ENCODE assay signal across 21 cellular contexts in genomic region chr12:39736406-39736805, GRCh38.
DNase-seq lines count a peak whose midpoint lies in the region; ATAC-seq and TF ChIP-seq lines count a peak whose summit lies in the region.
"Had no signal": no experiment of that assay in that cellular context is flagged by ENCODE, and none has a peak within 500 bp of the region (broad histone marks: within the 10 kb centered on the region; RNA-seq: fewer than 3 reads in every experiment).

No MANE protein-coding gene starts in this region.

- no peak overlapping the region for H2AFZ ChIP-seq in osteoblast (ENCODE audit: low read length)

- H3K9me3 Mint-ChIP-seq in WTC11: peaks cover 43% of the 10 kb centered on the region

- no peaks in the 10 kb centered on the region for H3K27me3 ChIP-seq in osteoblast (ENCODE audit: insufficient read depth, low read length)
- H3K27me3 ChIP-seq: BLaER1 had no signal

- POLR2A ChIA-PET in WTC11 (lab: Charles Lee): no interaction called here

- H3K9me3 ChIP-seq in mucosa of descending colon (peaks cover 21% of the 10 kb centered on the region), osteoblast (ENCODE audit: low read depth, low read length) (peaks cover 8% of the 10 kb centered on the region)

- no peaks in the 10 kb centered on the region for H3K4me1 Mint-ChIP-seq in WTC11
- H3K4me1 Mint-ChIP-seq: CD14-positive monocyte; CD4-positive, alpha-beta memory T cell had no signal

- H3K36me3 ChIP-seq in mucosa of descending colon (ENCODE audit: low read depth) (no peaks in the 10 kb centered on the region), osteoblast (ENCODE audit: insufficient read depth, low read length) (no peaks in the 10 kb centered on the region)
- H3K36me3 ChIP-seq: BLaER1 had no signal

- TF ChIP-seq CTCF in mucosa of descending colon (IDR thresholded peaks at IDR 0.05) (no peak), WTC11 (IDR thresholded peaks at IDR 0.05) (no peak), osteoblast (IDR thresholded peaks at IDR 0.05; ENCODE audit: extremely low read depth, low read depth, low read length) (no peak)

- no peak overlapping the region for H3K4me3 Mint-ChIP-seq in WTC11
- H3K4me3 Mint-ChIP-seq: CD14-positive monocyte; CD4-positive, alpha-beta memory T cell; HFFc6 had no signal

- no peaks in the 10 kb centered on the region for H4K20me1 ChIP-seq in osteoblast (ENCODE audit: insufficient read depth, low read length)
- H4K20me1 ChIP-seq: BLaER1 had no signal

- H3K27ac Mint-ChIP-seq in WTC11: no peak overlapping the region
- H3K27ac Mint-ChIP-seq: CD14-positive monocyte; CD4-positive, alpha-beta memory T cell; HFFc6 had no signal

- H3K4me3 ChIP-seq in mucosa of descending colon (no peak overlapping the region), osteoblast (ENCODE audit: insufficient read depth, low read length) (no peak overlapping the region)
- H3K4me3 ChIP-seq: BLaER1, GM12878 had no signal

- peak; percentile 6 for DNase-seq in NCI-H2171 treated with DMSO at 0.1 percent for 48 hours (lab: John Stamatoyannopoulos, UW)
- no peak for DNase-seq in NCI-H2171 (lab: John Stamatoyannopoulos, UW)
- DNase-seq in NCI-H69 (lab: John Stamatoyannopoulos, UW): peak; percentile 53
- DNase-seq in mucosa of descending colon: peak in 1 of 3 donors; percentile 50
- no peak for DNase-seq in SKM-1 (lab: John Stamatoyannopoulos, UW; ENCODE audit: unreplicated experiment)
- DNase-seq in WTC11 (ENCODE audit: low spot score): no peak
- DNase-seq in osteoblast (ENCODE audit: insufficient read length, low spot score, missing footprints): no peak
- DNase-seq: 8988T; CD4-positive, alpha-beta memory T cell; DMS 273 treated with DMSO at 0.1 percent for 48 hours; DMS53; DND-41; EL; GOT3; H7; HFFc6 had no signal

- H3K4me2 ChIP-seq in osteoblast (ENCODE audit: insufficient read depth, low read length): no peak overlapping the region
- H3K4me2 ChIP-seq: BLaER1 had no signal

- H3K36me3 Mint-ChIP-seq in WTC11: peaks cover 25% of the 10 kb centered on the region
- H3K36me3 Mint-ChIP-seq: CD14-positive monocyte had no signal

- no peaks in the 10 kb centered on the region for H3K79me2 ChIP-seq in osteoblast (ENCODE audit: insufficient read depth, low read length)

- intact Hi-C loops in mucosa of descending colon (cut with DNase I, micrococcal nuclease): no loop called here

- ATAC-seq in mucosa of descending colon (peak; percentile 98), WTC11 (no peak)
- ATAC-seq: GM12878, HCT116, HepG2 had no signal

- CTCF ChIA-PET in WTC11 (lab: Charles Lee): no interaction called here

- H3K4me1 ChIP-seq in mucosa of descending colon (ENCODE audit: low read depth) (peaks cover 7% of the 10 kb centered on the region), osteoblast (ENCODE audit: insufficient read depth, low read length) (no peaks in the 10 kb centered on the region)
- H3K4me1 ChIP-seq: BLaER1 had no signal

- no peaks in the 10 kb centered on the region for H3K27me3 Mint-ChIP-seq in WTC11 (ENCODE audit: low read depth)
- H3K27me3 Mint-ChIP-seq: CD4-positive, alpha-beta memory T cell had no signal

- no peak overlapping the region for H3K27ac ChIP-seq in osteoblast (ENCODE audit: low read depth, low read length)
- H3K27ac ChIP-seq: BLaER1 had no signal

TF ChIP-seq in WTC11, 78 proteins besides CTCF, POLR2A, EP300 and RAD21:
- no peak for TF ChIP-seq CBFB (CRISPR knock-in tag; IDR thresholded peaks at IDR 0.05; ENCODE audit: low read depth)
TF ChIP-seq in WTC11: peak in this region for 0.

Comparison
In these comparisons a context has a peak if more than half of its experiments do, and no peak if none do; other contexts are left out.
1. DNase-seq: peak in NCI-H2171 treated with DMSO at 0.1 percent for 48 hours (single experiment) and NCI-H69 (single experiment); none in NCI-H2171 (single experiment), SKM-1 (single experiment), WTC11 (single experiment) and osteoblast (single experiment).